Comparison of ENCODE assay signal across 1 cellular context in the genomic region with DNA sequence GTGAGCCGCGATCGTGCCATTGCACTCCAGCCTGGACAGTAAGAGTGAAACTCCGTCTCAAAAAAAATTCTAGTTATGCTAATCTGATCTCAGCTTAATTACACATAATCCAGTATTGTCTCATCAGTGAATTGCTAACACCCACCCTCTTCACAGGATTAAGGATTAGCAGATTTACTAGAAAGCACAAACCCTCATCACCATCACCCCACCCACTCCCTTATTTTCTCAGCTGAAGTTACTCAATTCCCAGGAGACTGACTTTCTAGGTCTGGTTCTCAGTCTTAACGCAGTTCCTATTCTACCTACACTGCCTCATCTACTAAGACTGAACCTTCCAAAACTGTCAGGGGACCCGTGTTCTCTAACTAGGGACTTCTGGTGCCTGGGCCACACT.
TF ChIP-seq lines count a peak whose summit lies in the region.

No MANE protein-coding gene starts in this region.

TF ChIP-seq in liver, 16 proteins besides CTCF, POLR2A, EP300 and RAD21 (continued from another document):
- TF ChIP-seq, protein P1, sequence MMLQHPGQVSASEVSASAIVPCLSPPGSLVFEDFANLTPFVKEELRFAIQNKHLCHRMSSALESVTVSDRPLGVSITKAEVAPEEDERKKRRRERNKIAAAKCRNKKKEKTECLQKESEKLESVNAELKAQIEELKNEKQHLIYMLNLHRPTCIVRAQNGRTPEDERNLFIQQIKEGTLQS (IDR thresholded peaks at IDR 0.05): no peak
- TF ChIP-seq, protein P2, sequence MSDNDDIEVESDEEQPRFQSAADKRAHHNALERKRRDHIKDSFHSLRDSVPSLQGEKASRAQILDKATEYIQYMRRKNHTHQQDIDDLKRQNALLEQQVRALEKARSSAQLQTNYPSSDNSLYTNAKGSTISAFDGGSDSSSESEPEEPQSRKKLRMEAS (IDR thresholded peaks at IDR 0.05): no peak
- TF ChIP-seq JUND (IDR thresholded peaks at IDR 0.05) (no peak), YY1 (IDR thresholded peaks at IDR 0.05) (no peak), EGR1 (IDR thresholded peaks at IDR 0.05; ENCODE audit: low read depth in 2 of 2) (no peak), TAF1 (conservative IDR thresholded peaks at IDR 0.05) (no peak), SP1 (IDR thresholded peaks at IDR 0.05) (no peak), FOXA1 (IDR thresholded peaks at IDR 0.05) (no peak), FOXA2 (IDR thresholded peaks at IDR 0.05) (no peak), HNF4A (conservative IDR thresholded peaks at IDR 0.05) (no peak), RXRA (IDR thresholded peaks at IDR 0.05) (no peak)
TF ChIP-seq in liver: peak in this region for 0.
